24 cellular contexts compared by ENCODE assay signal in genomic region chr2:200173691-200174090, GRCh38.
DNase-seq lines count a peak whose midpoint lies in the region; ATAC-seq, FAIRE-seq and TF ChIP-seq lines count a peak whose summit lies in the region.
"Had no signal": no experiment of that assay in that cellular context is flagged by ENCODE, and none has a peak within 500 bp of the region (broad histone marks: within the 10 kb centered on the region; RNA-seq: fewer than 3 reads in every experiment).

No MANE protein-coding gene starts in this region.

- H3K27me3 ChIP-seq in HepG2 (ENCODE audit: control insufficient read depth in 1 of 2, insufficient read depth in 2 of 2, low read length in 2 of 2), result peaks cover 0 to 26% of the 10 kb centered on the region in 2 experiments; a peak in 2 of 5 replicates
- H3K27me3 ChIP-seq in right lobe of liver, result no peaks in the 10 kb centered on the region
- H3K27me3 ChIP-seq in skeletal muscle satellite cell (ENCODE audit: control insufficient read depth, insufficient read depth, low read length), result no peaks in the 10 kb centered on the region
- H3K27me3 ChIP-seq: BLaER1 treated with 17β-estradiol and CSF1 and Interleukin-3, amounts not matched to agents 10 nM and 100 nM had no signal

- H3K27me3 Mint-ChIP-seq in glutamatergic neuron (ENCODE audit: unreplicated experiment) (peaks cover 5% of the 10 kb centered on the region), osteocyte (ENCODE audit: unreplicated experiment) (no peaks in the 10 kb centered on the region)

- TF ChIP-seq RAD21 in HepG2 (CRISPR knock-in tag; IDR thresholded peaks at IDR 0.05), result no peak

- H3K9me3 ChIP-seq in HepG2 (ENCODE audit: low read length) (no peaks in the 10 kb centered on the region), right lobe of liver (no peaks in the 10 kb centered on the region), skeletal muscle satellite cell (replicated peaks; ENCODE audit: low read length) (no peaks in the 10 kb centered on the region)
- H3K9me3 ChIP-seq: A549 had no signal

- TF ChIP-seq POLR2A in HepG2 (IDR thresholded peaks at IDR 0.05; ENCODE audit: insufficient read depth in 1 of 2, low read depth in 2 of 2, low read length in 2 of 2) (no peak), right lobe of liver (IDR thresholded peaks at IDR 0.05) (no peak)

- H3K4me1 ChIP-seq in HepG2 (ENCODE audit: insufficient read depth, low read length) (no peaks in the 10 kb centered on the region), right lobe of liver (no peaks in the 10 kb centered on the region), skeletal muscle satellite cell (ENCODE audit: control insufficient read depth, insufficient read depth, low read length) (peaks cover 47% of the 10 kb centered on the region)
- H3K4me1 ChIP-seq: BLaER1 treated with 17β-estradiol and CSF1 and Interleukin-3, amounts not matched to agents 10 nM and 100 nM had no signal

- no peak overlapping the region for H3K27ac ChIP-seq in HepG2 (ENCODE audit: extremely low read length, insufficient read depth, low read length)
- no peak overlapping the region for H3K27ac ChIP-seq in right lobe of liver
- H3K27ac ChIP-seq: 22Rv1; A549; BLaER1 treated with 17β-estradiol and CSF1 and Interleukin-3, amounts not matched to agents 10 nM and 100 nM; C4-2B had no signal

- H3K4me3 ChIP-seq in HepG2 (replicated peaks in 1 of 3; ENCODE audit: insufficient read depth in 1 of 3, low read depth in 2 of 3, low read length in 3 of 3) (no peak overlapping the region), right lobe of liver (no peak overlapping the region), skeletal muscle satellite cell (ENCODE audit: low read length) (no peak overlapping the region)
- H3K4me3 ChIP-seq: A549; BLaER1 treated with 17β-estradiol and CSF1 and Interleukin-3, amounts not matched to agents 10 nM and 100 nM had no signal

- BruUV-seq in HepG2 (replicated peaks; lab: Mats Ljungman, UMichigan), result no TSS peak

- H3K4me3 Mint-ChIP-seq in glutamatergic neuron (ENCODE audit: unreplicated experiment) (no peak overlapping the region), osteocyte (ENCODE audit: unreplicated experiment) (no peak overlapping the region)
- H3K4me3 Mint-ChIP-seq: B cell; CD4-positive, alpha-beta T cell; CD8-positive, alpha-beta T cell had no signal

- CTCF ChIA-PET in HepG2 (lab: Yijun Ruan, JAX; ENCODE audit: low intra/inter-chr PET ratio, low total read pairs), result no interaction called here

- TF ChIP-seq EP300 in HepG2 (IDR thresholded peaks at IDR 0.05; ENCODE audit: low read depth in 2 of 2, low read length in 2 of 2), result no peak
- no peak for TF ChIP-seq EP300 in HepG2 (CRISPR knock-in tag; IDR thresholded peaks at IDR 0.05; ENCODE audit: borderline replicate concordance)

- H3K36me3 Mint-ChIP-seq in glutamatergic neuron (ENCODE audit: unreplicated experiment) (peaks cover 4% of the 10 kb centered on the region), osteocyte (ENCODE audit: unreplicated experiment) (no peaks in the 10 kb centered on the region)
- H3K36me3 Mint-ChIP-seq: CD8-positive, alpha-beta T cell had no signal

- H3K79me2 ChIP-seq in HepG2 (ENCODE audit: insufficient read depth, low read length), result no peaks in the 10 kb centered on the region

- no peaks in the 10 kb centered on the region for H4K20me1 ChIP-seq in HepG2 (ENCODE audit: insufficient read depth, low read length)
- H4K20me1 ChIP-seq: BLaER1 treated with 17β-estradiol and CSF1 and Interleukin-3, amounts not matched to agents 10 nM and 100 nM had no signal

- intact Hi-C loops in HepG2 (cut with micrococcal nuclease; ENCODE audit: unreplicated experiment), result no loop called here
- intact Hi-C loops in right lobe of liver (cut with DNase I), result no loop called here
- intact Hi-C loops in Right ventricle myocardium superior (cut with DNase I), result no loop called here

- H3K9ac ChIP-seq in HepG2 (ENCODE audit: insufficient read depth, low read depth, low read length) (no peak overlapping the region), skeletal muscle satellite cell (ENCODE audit: low read depth, low read length) (peak overlapping the region; percentile 9)
- H3K9ac ChIP-seq: BLaER1 treated with 17β-estradiol and CSF1 and Interleukin-3, amounts not matched to agents 10 nM and 100 nM had no signal

- in situ Hi-C loops in HepG2 (cut with HindIII; ENCODE audit: extremely low pct_ligation_motif_present, low pct_unique_long_range_greater_than_20kb), result no loop called here

- no peak for FAIRE-seq in HepG2 (lab: Jason Lieb, UNC)
- FAIRE-seq: A549, D721Med, G401.6, GM12891, GM19239 had no signal

- POLR2A ChIA-PET in HepG2 (lab: Yijun Ruan, JAX), result no interaction called here

- whole genome bisulfite sequencing in HepG2 (ENCODE audit: low lambda C conversion rate), result 77% methylated on average over 3 of the region's 3 CpGs
- WGBS in right lobe of liver (ENCODE audit: insufficient coverage, low coverage, low lambda C conversion rate, missing lambda C conversion rate), result 92% methylated on average over 3 of the region's 3 CpGs

- H3K4me2 ChIP-seq in HepG2 (ENCODE audit: low read depth, low read length) (no peak overlapping the region), skeletal muscle satellite cell (ENCODE audit: low read length) (peak overlapping the region; percentile 45)
- H3K4me2 ChIP-seq: A549; BLaER1 treated with 17β-estradiol and CSF1 and Interleukin-3, amounts not matched to agents 10 nM and 100 nM had no signal

- ATAC-seq in HepG2 (no peak), right lobe of liver (no peak), Right ventricle myocardium superior (ENCODE audit: poor library complexity) (no peak)
- ATAC-seq: A549; CD8-positive, alpha-beta T cell had no signal

- H3K27ac Mint-ChIP-seq in glutamatergic neuron (ENCODE audit: unreplicated experiment) (peak overlapping the region; percentile 19), osteocyte (ENCODE audit: unreplicated experiment) (peak overlapping the region; percentile 81)
- H3K27ac Mint-ChIP-seq: B cell; CD4-positive, alpha-beta T cell; CD8-positive, alpha-beta T cell had no signal

- no peak for DNase-seq in HepG2 (ENCODE audit: low spot score)
- no peak for DNase-seq in right lobe of liver
- no peak for DNase-seq in glutamatergic neuron
- DNase-seq in osteocyte (ENCODE audit: extremely low spot score, unreplicated experiment), result no peak
- no peak for DNase-seq in DMS53 treated with DMSO at 0.1 percent for 48 hours (lab: John Stamatoyannopoulos, UW; ENCODE audit: unreplicated experiment)
- no peak for DNase-seq in DMS79 (lab: John Stamatoyannopoulos, UW)
- DNase-seq in Right ventricle myocardium superior, result no peak
- DNase-seq: AML-193; Caco-2; Calu3; CD4-positive, alpha-beta T cell; CD8-positive, alpha-beta T cell; DMS79 treated with DMSO at 0.1 percent for 48 hours; GF-D8 had no signal

- peaks cover 3% of the 10 kb centered on the region for H3K9me3 Mint-ChIP-seq in glutamatergic neuron (ENCODE audit: unreplicated experiment)
- peaks cover 8% of the 10 kb centered on the region for H3K9me3 Mint-ChIP-seq in osteocyte (ENCODE audit: unreplicated experiment)
- H3K9me3 Mint-ChIP-seq: CD4-positive, alpha-beta T cell; CD8-positive, alpha-beta T cell had no signal

- H3K36me3 ChIP-seq in HepG2 (replicated peaks in 1 of 2; ENCODE audit: control insufficient read depth in 1 of 2, insufficient read depth in 2 of 2, low read length in 2 of 2) (no peaks in the 10 kb centered on the region), right lobe of liver (no peaks in the 10 kb centered on the region), skeletal muscle satellite cell (ENCODE audit: insufficient read depth, low read length) (no peaks in the 10 kb centered on the region)
- H3K36me3 ChIP-seq: BLaER1 treated with 17β-estradiol and CSF1 and Interleukin-3, amounts not matched to agents 10 nM and 100 nM had no signal

- H3K4me1 Mint-ChIP-seq in glutamatergic neuron (ENCODE audit: low read depth, unreplicated experiment), result peaks cover 23% of the 10 kb centered on the region
- H3K4me1 Mint-ChIP-seq in osteocyte (ENCODE audit: unreplicated experiment), result peaks cover 51% of the 10 kb centered on the region
- H3K4me1 Mint-ChIP-seq: B cell had no signal

- no peak overlapping the region for H2AFZ ChIP-seq in HepG2 (ENCODE audit: low read length)

- no peak for TF ChIP-seq CTCF in HepG2 (CRISPR knock-in tag; IDR thresholded peaks at IDR 0.05)
- no peak for TF ChIP-seq CTCF in right lobe of liver (IDR thresholded peaks at IDR 0.05)
- no peak for TF ChIP-seq CTCF in glutamatergic neuron (IDR thresholded peaks at IDR 0.05; ENCODE audit: partially characterized antibody, unreplicated experiment)
- no peak for TF ChIP-seq CTCF in osteocyte (IDR thresholded peaks at IDR 0.05)

TF ChIP-seq in HepG2, 621 proteins besides CTCF, POLR2A, EP300 and RAD21:
- no peak for TF ChIP-seq YEATS4 (CRISPR knock-in tag; IDR thresholded peaks at IDR 0.05; ENCODE audit: borderline replicate concordance)
- peak; percentile 65 for TF ChIP-seq ZNF629 (CRISPR knock-in tag; conservative IDR thresholded peaks at IDR 0.05)
